9 cellular contexts compared by ENCODE assay signal in the genomic region with DNA sequence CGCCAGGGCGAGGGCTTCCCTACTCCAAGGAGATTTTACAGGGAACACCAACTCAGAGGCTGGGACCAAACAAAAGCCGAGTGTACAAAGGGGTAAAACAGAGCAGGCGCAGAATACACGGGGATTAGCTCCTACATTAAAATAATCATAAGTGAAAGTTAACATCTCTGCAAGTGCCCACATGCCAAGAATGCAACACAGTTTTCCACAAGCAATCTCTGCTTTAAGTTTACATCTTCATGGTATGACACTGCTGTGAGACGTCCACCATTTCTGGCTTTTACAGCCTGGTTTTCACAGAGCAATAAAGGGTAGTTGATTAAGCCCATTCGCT. TPM values are rescaled to one million over a fixed set of nuclear protein-coding genes. Genes with fewer than 3 reads are reported as not detected.
DNase-seq lines count a peak whose midpoint lies in the region; FAIRE-seq and TF ChIP-seq lines count a peak whose summit lies in the region.
"Had no signal": no experiment of that assay in that cellular context is flagged by ENCODE, and none has a peak within 500 bp of the region (broad histone marks: within the 10 kb centered on the region; RNA-seq: fewer than 3 reads in every experiment).

No MANE protein-coding gene starts in this region.

- peaks cover 46% of the 10 kb centered on the region for H3K79me2 ChIP-seq in astrocyte (ENCODE audit: insufficient read depth, low read length)

- H3K4me1 Mint-ChIP-seq in HFFc6 (ENCODE audit: low read depth) (peaks cover 71% of the 10 kb centered on the region), astrocyte (ENCODE audit: low read depth, unreplicated experiment) (peaks cover 35% of the 10 kb centered on the region)

- H3K27ac Mint-ChIP-seq in HFFc6: peak overlapping the region; percentile 96
- H3K27ac Mint-ChIP-seq in astrocyte (ENCODE audit: unreplicated experiment): peak overlapping the region; percentile 95
- H3K27ac Mint-ChIP-seq: stimulated activated naive CD8-positive, alpha-beta T cell treated with anti-CD3 and anti-CD28 coated beads, Interleukin-15, Interleukin-2, amounts not matched to agents 100 ng/mL and 50 ng/mL, for 24 hours had no signal

- H3K27ac ChIP-seq in astrocyte (ENCODE audit: low read depth, low read length) (peak overlapping the region; percentile 96), spleen (peak overlapping the region in 7 of 8 donors; percentile 32 to 72 (median 64))

- H3K9ac ChIP-seq in astrocyte (ENCODE audit: low read length): peak overlapping the region; percentile 99

- H3K36me3 Mint-ChIP-seq in HFFc6 (ENCODE audit: low read depth) (peaks cover 21% of the 10 kb centered on the region), astrocyte (ENCODE audit: low read depth, unreplicated experiment) (no peaks in the 10 kb centered on the region)

- no peak for TF ChIP-seq CTCF in HFFc6 (IDR thresholded peaks at IDR 0.05)
- peak; percentile 1 for TF ChIP-seq CTCF in astrocyte (IDR thresholded peaks at IDR 0.05; ENCODE audit: insufficient read depth, low read depth, low read length)
- TF ChIP-seq CTCF in spleen (IDR thresholded peaks at IDR 0.05 in 8 of 11, conservative IDR thresholded peaks at IDR 0.05 in 3 of 11): no peak
- no peak for TF ChIP-seq CTCF in GM20000 (IDR thresholded peaks at IDR 0.05; ENCODE audit: extremely low read depth, missing control alignments)

- H2AFZ ChIP-seq in astrocyte (ENCODE audit: low read depth, low read length): peak overlapping the region; percentile 58

- FAIRE-seq in astrocyte (lab: Jason Lieb, UNC) (peak; percentile 23), H54 (lab: Jason Lieb, UNC) (no peak)

- H3K27me3 Mint-ChIP-seq in HFFc6 (ENCODE audit: insufficient read depth): peaks cover 4% of the 10 kb centered on the region
- no peaks in the 10 kb centered on the region for H3K27me3 Mint-ChIP-seq in astrocyte (ENCODE audit: low read depth, unreplicated experiment)

- 8 to 11% (median 9%) methylated on average over 7 of the region's 7 CpGs for WGBS in spleen, 5 donors

- H3K4me2 ChIP-seq in astrocyte (ENCODE audit: low read length): peak overlapping the region; percentile 91

- H3K36me3 ChIP-seq in astrocyte (ENCODE audit: insufficient read depth, low read length) (no peaks in the 10 kb centered on the region), spleen (no peaks in the 10 kb centered on the region)

- peak overlapping the region; percentile 92 for H3K4me3 Mint-ChIP-seq in HFFc6
- peak overlapping the region; percentile 88 for H3K4me3 Mint-ChIP-seq in astrocyte (ENCODE audit: unreplicated experiment)
- H3K4me3 Mint-ChIP-seq: stimulated activated naive CD8-positive, alpha-beta T cell treated with anti-CD3 and anti-CD28 coated beads, Interleukin-15, Interleukin-2, amounts not matched to agents 100 ng/mL and 50 ng/mL, for 24 hours had no signal

- no peaks in the 10 kb centered on the region for H3K27me3 ChIP-seq in astrocyte (ENCODE audit: insufficient read depth, low read length)
- peaks cover 0 to 61% (median 23%) of the 10 kb centered on the region in 7 donors for H3K27me3 ChIP-seq in spleen (replicated peaks in 1 of 7)

- DNase-seq in HFFc6 (no peak), astrocyte (ENCODE audit: low read depth) (no peak), spleen (no peak), medulla oblongata (ENCODE audit: extremely low spot score) (no peak), COLO829 (ENCODE audit: low spot score) (no peak), GM20000 (ENCODE audit: low spot score) (no peak), H54 (ENCODE audit: insufficient read length, low spot score) (no peak)

- H3K9me3 Mint-ChIP-seq in HFFc6 (no peaks in the 10 kb centered on the region), astrocyte (ENCODE audit: unreplicated experiment) (no peaks in the 10 kb centered on the region)
- H3K9me3 Mint-ChIP-seq: stimulated activated naive CD8-positive, alpha-beta T cell treated with anti-CD3 and anti-CD28 coated beads, Interleukin-15, Interleukin-2, amounts not matched to agents 100 ng/mL and 50 ng/mL, for 24 hours had no signal

- H4K20me1 ChIP-seq in astrocyte (ENCODE audit: insufficient read depth, low read length): no peaks in the 10 kb centered on the region

- H3K4me3 ChIP-seq in astrocyte (ENCODE audit: insufficient read depth, low read depth, low read length) (peak overlapping the region; percentile 98), iPS-18c (ENCODE audit: insufficient read depth, low read depth, low read length) (peak overlapping the region; percentile 72; the same call in 1 of the 2 replicates), spleen (peak overlapping the region; percentile 32 to 73 (median 46))

- H3K4me1 ChIP-seq in astrocyte (ENCODE audit: insufficient read depth, low read length) (peaks cover 57% of the 10 kb centered on the region), spleen (peaks cover 0 to 21% (median 8%) of the 10 kb centered on the region in 6 donors)

- H3K9me3 ChIP-seq in astrocyte (ENCODE audit: insufficient read depth, low read depth, low read length) (no peaks in the 10 kb centered on the region), iPS-18c (ENCODE audit: control insufficient read depth, insufficient read depth, low read length) (no peaks in the 10 kb centered on the region), spleen (no peaks in the 10 kb centered on the region)

- intact Hi-C loops in spleen (cut with DNase I; ENCODE audit: low total_unique reads): no loop called here

- TF ChIP-seq POLR2A in spleen (IDR thresholded peaks at IDR 0.05) (no peak), H54 (IDR thresholded peaks at IDR 0.05; ENCODE audit: low read depth, low read length) (no peak)

RNA-seq across cellular contexts. Expression of gene VGLL3, which starts 0.5 kb away (rescaled TPM):
- 100 to 1,000 TPM; 117 to 193 (median 151) TPM for total RNA-seq in HFFc6 (2021; fragmentation: NEBNext Ultra II Directional; extraction: Animal tissue kit (Norgen Biotek cat#: 25700))
- total RNA-seq in astrocyte: 53.8 and 63.7 TPM in 2 replicates
- 1 to 10 TPM; 1.8 to 9.9 (median 2.8) TPM for total RNA-seq in spleen
- polyA plus RNA-seq in spleen: 1 to 10 TPM in 1 of 3 donors, under 1 TPM in 2; 0.26 to 1.1 (median 0.73) TPM

Comparison
In these comparisons a context has a peak if more than half of its experiments do, and no peak if none do; other contexts are left out.
1. H3K4me3 ChIP-seq: peak in every context shown above with its lines; median percentile 98 in astrocyte; 72 in iPS-18c; 46 in spleen.